ENCODE assay signal across 10 cellular contexts in genomic region chr2:232333361-232334135, GRCh38. TPM values are rescaled to one million over a fixed set of nuclear protein-coding genes. Genes with fewer than 3 reads are reported as not detected.
A peak's percentile ranks its signal among the peaks of the same experiment; 100 is the strongest.
DNase-seq lines count a peak whose midpoint lies in the region; ATAC-seq and TF ChIP-seq lines count a peak whose summit lies in the region.
"Had no signal": no experiment of that assay in that cellular context is flagged by ENCODE, and none has a peak within 500 bp of the region (broad histone marks: within the 10 kb centered on the region; RNA-seq: fewer than 3 reads in every experiment).

No MANE protein-coding gene starts in this region.

- peak; percentile 4 for DNase-seq in activated T-cell treated with anti-CD3 and anti-CD28 coated beads, Interleukin-2, amount 50 U/mL, for 4 hours
- no peak for DNase-seq in activated T-cell treated with anti-CD3 and anti-CD28 coated beads, Interleukin-2, amount 50 U/mL, for 72 hours
- DNase-seq in Panc1 (ENCODE audit: low read depth, low spot score): no peak
- DNase-seq in glutamatergic neuron: peak; percentile 72
- peak; percentile 55 to 67 for DNase-seq in suprapubic skin (ENCODE audit: low spot score in 2 of 2)
- DNase-seq: NCI-H1694 had no signal

- H3K9me3 ChIP-seq in Panc1 (ENCODE audit: control insufficient read depth, insufficient read depth, low read depth, low read length): no peaks in the 10 kb centered on the region
- no peaks in the 10 kb centered on the region for H3K9me3 ChIP-seq in suprapubic skin

- no peaks in the 10 kb centered on the region for H3K9me3 Mint-ChIP-seq in activated T-cell treated with anti-CD3 and anti-CD28 coated beads, Interleukin-2, amount 50 U/mL, for 4 hours
- no peaks in the 10 kb centered on the region for H3K9me3 Mint-ChIP-seq in activated T-cell treated with anti-CD3 and anti-CD28 coated beads, Interleukin-2, amount 50 U/mL, for 72 hours
- H3K9me3 Mint-ChIP-seq in glutamatergic neuron (ENCODE audit: unreplicated experiment): no peaks in the 10 kb centered on the region
- H3K9me3 Mint-ChIP-seq: naive thymus-derived CD8-positive, alpha-beta T cell had no signal

- H3K4me1 ChIP-seq in Panc1 (ENCODE audit: control insufficient read depth, insufficient read depth, low read length) (peaks cover 7% of the 10 kb centered on the region), suprapubic skin (no peaks in the 10 kb centered on the region)

- H3K27me3 ChIP-seq in Panc1 (ENCODE audit: control insufficient read depth, insufficient read depth, low read length) (no peaks in the 10 kb centered on the region), suprapubic skin (no peaks in the 10 kb centered on the region)

- no TSS peak for BruUV-seq in Panc1 (replicated peaks; lab: Mats Ljungman, UMichigan)

- H3K27ac ChIP-seq in Panc1 (ENCODE audit: low read length) (no peak overlapping the region), suprapubic skin (no peak overlapping the region)

- intact Hi-C loops in Panc1 (cut with micrococcal nuclease; ENCODE audit: unreplicated experiment): no loop called here

- CTCF ChIA-PET in Panc1 (lab: Charles Lee): interaction anchor here (0.5 kb wide), 1 partner anchor 103 kb away, joined by 8 read pairs; no protein-coding TSS in a partner anchor

- no peaks in the 10 kb centered on the region for H3K4me1 Mint-ChIP-seq in activated T-cell treated with anti-CD3 and anti-CD28 coated beads, Interleukin-2, amount 50 U/mL, for 4 hours (ENCODE audit: low read depth)
- H3K4me1 Mint-ChIP-seq in activated T-cell treated with anti-CD3 and anti-CD28 coated beads, Interleukin-2, amount 50 U/mL, for 72 hours (ENCODE audit: low read depth): no peaks in the 10 kb centered on the region
- H3K4me1 Mint-ChIP-seq in glutamatergic neuron (ENCODE audit: low read depth, unreplicated experiment): no peaks in the 10 kb centered on the region

- 96% methylated on average over 14 of the region's 28 CpGs for WGBS in suprapubic skin

- no peaks in the 10 kb centered on the region for H3K36me3 Mint-ChIP-seq in activated T-cell treated with anti-CD3 and anti-CD28 coated beads, Interleukin-2, amount 50 U/mL, for 4 hours (ENCODE audit: insufficient read depth)
- no peaks in the 10 kb centered on the region for H3K36me3 Mint-ChIP-seq in activated T-cell treated with anti-CD3 and anti-CD28 coated beads, Interleukin-2, amount 50 U/mL, for 72 hours (ENCODE audit: insufficient read depth in 2 of 2)
- H3K36me3 Mint-ChIP-seq in glutamatergic neuron (ENCODE audit: unreplicated experiment): no peaks in the 10 kb centered on the region

- ATAC-seq in activated T-cell treated with anti-CD3 and anti-CD28 coated beads, Interleukin-2, amount 50 U/mL, for 4 hours: no peak
- no peak for ATAC-seq in activated T-cell treated with anti-CD3 and anti-CD28 coated beads, Interleukin-2, amount 50 U/mL, for 72 hours (replicated peaks in 1 of 2)
- ATAC-seq in Panc1 (no peak), GM18520 (IDR thresholded peaks at IDR 0.05; ENCODE audit: unreplicated experiment) (no peak), HG02852 (IDR thresholded peaks at IDR 0.05; ENCODE audit: unreplicated experiment) (no peak), HG02970 (IDR thresholded peaks at IDR 0.05; ENCODE audit: low FRiP score, unreplicated experiment) (no peak)
- ATAC-seq: naive thymus-derived CD8-positive, alpha-beta T cell had no signal

- H3K27me3 Mint-ChIP-seq in activated T-cell treated with anti-CD3 and anti-CD28 coated beads, Interleukin-2, amount 50 U/mL, for 4 hours (ENCODE audit: low read depth): no peaks in the 10 kb centered on the region
- H3K27me3 Mint-ChIP-seq in activated T-cell treated with anti-CD3 and anti-CD28 coated beads, Interleukin-2, amount 50 U/mL, for 72 hours (ENCODE audit: low read depth): no peaks in the 10 kb centered on the region
- peaks cover 2% of the 10 kb centered on the region for H3K27me3 Mint-ChIP-seq in glutamatergic neuron (ENCODE audit: unreplicated experiment)
- H3K27me3 Mint-ChIP-seq: naive thymus-derived CD8-positive, alpha-beta T cell had no signal

- no peak overlapping the region for H3K27ac Mint-ChIP-seq in activated T-cell treated with anti-CD3 and anti-CD28 coated beads, Interleukin-2, amount 50 U/mL, for 72 hours
- no peak overlapping the region for H3K27ac Mint-ChIP-seq in glutamatergic neuron (ENCODE audit: unreplicated experiment)

- no peak for TF ChIP-seq POLR2A in suprapubic skin (IDR thresholded peaks at IDR 0.05)

- H3K4me3 ChIP-seq in Panc1 (ENCODE audit: low read depth in 2 of 2, low read length in 2 of 2): no peak overlapping the region
- H3K4me3 ChIP-seq in suprapubic skin: no peak overlapping the region

- TF ChIP-seq EP300 in suprapubic skin (IDR thresholded peaks at IDR 0.05): no peak

- no peaks in the 10 kb centered on the region for H3K36me3 ChIP-seq in Panc1 (ENCODE audit: control insufficient read depth, insufficient read depth, low read length)
- H3K36me3 ChIP-seq in suprapubic skin: peaks cover 32% of the 10 kb centered on the region

- POLR2A ChIA-PET in Panc1 (lab: Charles Lee): no interaction called here

- TF ChIP-seq CTCF in Panc1 (IDR thresholded peaks at IDR 0.05) (peak; percentile 84), glutamatergic neuron (IDR thresholded peaks at IDR 0.05; ENCODE audit: partially characterized antibody, unreplicated experiment) (peak; percentile 51), suprapubic skin (IDR thresholded peaks at IDR 0.05) (no peak)

- H3K4me3 Mint-ChIP-seq in activated T-cell treated with anti-CD3 and anti-CD28 coated beads, Interleukin-2, amount 50 U/mL, for 4 hours: no peak overlapping the region
- H3K4me3 Mint-ChIP-seq in activated T-cell treated with anti-CD3 and anti-CD28 coated beads, Interleukin-2, amount 50 U/mL, for 72 hours: no peak overlapping the region
- no peak overlapping the region for H3K4me3 Mint-ChIP-seq in glutamatergic neuron (ENCODE audit: unreplicated experiment)
- H3K4me3 Mint-ChIP-seq: naive thymus-derived CD8-positive, alpha-beta T cell had no signal

- in situ Hi-C loops in Panc1 (cut with HindIII; ENCODE audit: low pct_unique_long_range_greater_than_20kb, low sequenced_read_pairs): no loop called here

RNA-seq across cellular contexts. Expression of gene ALPP, which starts 45.0 kb away (rescaled TPM):
- total RNA-seq in activated T-cell treated with anti-CD3 and anti-CD28 coated beads, Interleukin-2, amount 50 U/mL, for 4 hours: not detected
- total RNA-seq in activated T-cell treated with anti-CD3 and anti-CD28 coated beads, Interleukin-2, amount 50 U/mL, for 72 hours: not detected
- total RNA-seq in Panc1 (2021; ENCODE audit: unreplicated experiment) (7.3 TPM), glutamatergic neuron (ENCODE audit: unreplicated experiment) (0.34 TPM), suprapubic skin (not detected)
- polyA plus RNA-seq in Panc1 (2012; ENCODE audit: insufficient read length): 13.0 TPM
- total RNA-seq: naive thymus-derived CD8-positive, alpha-beta T cell had no signal
- polyA plus RNA-seq: naive thymus-derived CD8-positive, alpha-beta T cell had no signal

Comparison
In these comparisons a context has a peak if more than half of its experiments do, and no peak if none do; other contexts are left out.
1. DNase-seq: peak in activated T-cell treated with anti-CD3 and anti-CD28 coated beads, Interleukin-2, amount 50 U/mL, for 4 hours (single experiment), glutamatergic neuron (single experiment) and suprapubic skin (2 of 2); none in activated T-cell treated with anti-CD3 and anti-CD28 coated beads, Interleukin-2, amount 50 U/mL, for 72 hours (0 of 2) and Panc1 (single experiment).
2. CTCF ChIP-seq: peak in Panc1 (single experiment) and glutamatergic neuron (single experiment); none in suprapubic skin (0 of 2).